In the genomic region with DNA sequence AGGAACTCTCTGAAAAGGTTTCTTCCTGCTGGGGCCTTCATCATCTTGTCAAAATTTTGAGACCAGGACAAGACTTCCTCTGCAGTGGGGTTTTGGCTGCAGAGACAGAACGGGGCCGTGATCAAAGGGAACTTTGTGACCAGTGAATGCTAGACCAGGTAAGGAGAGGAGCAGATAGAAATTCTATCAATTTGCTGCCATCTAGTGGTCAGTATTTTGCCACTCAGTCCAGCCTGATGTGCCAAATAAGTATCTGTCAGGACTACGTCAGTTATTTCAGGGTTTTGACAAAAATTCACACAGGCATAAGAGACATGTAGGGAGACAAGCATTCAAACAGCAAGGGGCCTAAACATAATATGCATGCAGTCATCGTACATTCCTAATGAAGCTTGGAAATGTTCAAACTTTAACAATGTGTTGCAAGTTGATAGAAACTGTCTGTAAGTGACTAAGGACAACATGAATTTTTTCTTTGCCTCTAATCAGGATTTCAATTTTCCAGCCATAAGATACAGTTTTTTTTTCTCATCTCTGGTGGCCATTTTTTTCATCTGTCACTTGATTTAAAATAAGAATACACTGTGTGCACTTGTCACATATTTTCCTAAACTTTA, we compare ENCODE assay signal across 9 cellular contexts. TPM values are rescaled to one million over a fixed set of nuclear protein-coding genes. Genes with fewer than 3 reads are reported as not detected.
DNase-seq lines count a peak whose midpoint lies in the region; ATAC-seq, FAIRE-seq and TF ChIP-seq lines count a peak whose summit lies in the region.
"Had no signal": no experiment of that assay in that cellular context is flagged by ENCODE, and none has a peak within 500 bp of the region (broad histone marks: within the 10 kb centered on the region; RNA-seq: fewer than 3 reads in every experiment).

No MANE protein-coding gene starts in this region.

- H3K36me3 ChIP-seq in fibroblast of lung (ENCODE audit: control insufficient read depth, insufficient read depth, low read length): no peaks in the 10 kb centered on the region

- no peak overlapping the region for H3K27ac Mint-ChIP-seq in nephron
- H3K27ac Mint-ChIP-seq: dendritic cell treated with granulocyte-macrophage colony-stimulating factor and Interleukin-4, amounts not matched to agents 40 ng/mL and 50 ng/mL, for 4 days had no signal

- H3K4me3 Mint-ChIP-seq in nephron: no peak overlapping the region
- H3K4me3 Mint-ChIP-seq: dendritic cell treated with granulocyte-macrophage colony-stimulating factor and Interleukin-4, amounts not matched to agents 40 ng/mL and 50 ng/mL, for 4 days had no signal

- no peak overlapping the region for H3K27ac ChIP-seq in fibroblast of lung (ENCODE audit: insufficient read depth, low read length)

- no peaks in the 10 kb centered on the region for H3K79me2 ChIP-seq in fibroblast of lung (ENCODE audit: control insufficient read depth, insufficient read depth, low read length)

- no peaks in the 10 kb centered on the region for H3K4me1 ChIP-seq in fibroblast of lung (ENCODE audit: control insufficient read depth, extremely low read depth, insufficient read depth, low read length)

- no peak overlapping the region for H3K9ac ChIP-seq in fibroblast of lung (ENCODE audit: insufficient read depth, low read length)

- no peak overlapping the region for H3K4me3 ChIP-seq in fibroblast of lung (replicated peaks in 1 of 4; ENCODE audit: control extremely low read depth in 1 of 4, insufficient read depth in 1 of 4, low read depth in 3 of 4, low read length in 4 of 4)

- H4K20me1 ChIP-seq in fibroblast of lung (ENCODE audit: control insufficient read depth, extremely low read depth, insufficient read depth, low read length): no peaks in the 10 kb centered on the region

- H3K4me1 Mint-ChIP-seq in nephron: no peaks in the 10 kb centered on the region

- H3K9me3 Mint-ChIP-seq in nephron: no peaks in the 10 kb centered on the region
- H3K9me3 Mint-ChIP-seq: dendritic cell treated with granulocyte-macrophage colony-stimulating factor and Interleukin-4, amounts not matched to agents 40 ng/mL and 50 ng/mL, for 4 days had no signal

- H3K9me3 ChIP-seq in fibroblast of lung (ENCODE audit: control insufficient read depth, insufficient read depth, low read depth, low read length): no peaks in the 10 kb centered on the region

- H3K4me2 ChIP-seq in fibroblast of lung (ENCODE audit: extremely low read depth, insufficient read depth, low read length): no peak overlapping the region

- FAIRE-seq in G401.6 (lab: Jason Lieb, UNC): peak; percentile 90

- H3K27me3 ChIP-seq in fibroblast of lung (ENCODE audit: control insufficient read depth, insufficient read depth, low read length): no peaks in the 10 kb centered on the region

- DNase-seq in NCI-H82 (lab: John Stamatoyannopoulos, UW): peak; percentile 83
- DNase-seq in activated CD8-positive, alpha-beta memory T cell treated with anti-CD3 and anti-CD28 coated beads, Interleukin-2, amount 50 U/mL, for 4 hours: peak; percentile 32
- DNase-seq in fibroblast of lung (ENCODE audit: low read depth in 2 of 2): peak; percentile 38 to 66
- DNase-seq in NCI-H128 (lab: John Stamatoyannopoulos, UW; ENCODE audit: unreplicated experiment): no peak

- no peaks in the 10 kb centered on the region for H3K27me3 Mint-ChIP-seq in nephron (ENCODE audit: low read depth)

- peak; percentile 99 for ATAC-seq in GM21381 (IDR thresholded peaks at IDR 0.05; ENCODE audit: unreplicated experiment)
- ATAC-seq in HG03520 (IDR thresholded peaks at IDR 0.05; ENCODE audit: unreplicated experiment): peak; percentile 99

- TF ChIP-seq CTCF in fibroblast of lung (conservative IDR thresholded peaks at IDR 0.05 in 1 of 2, IDR thresholded peaks at IDR 0.05 in 1 of 2; ENCODE audit: low read depth in 1 of 2, low read length in 2 of 2) (peak; percentile 75 to 78), nephron (IDR thresholded peaks at IDR 0.05; ENCODE audit: unreplicated experiment in 3 of 3) (peak; percentile 66 to 75 (median 74))

- no peaks in the 10 kb centered on the region for H3K36me3 Mint-ChIP-seq in nephron (ENCODE audit: low read depth)

- no peak overlapping the region for H2AFZ ChIP-seq in fibroblast of lung (ENCODE audit: low read length)

RNA-seq across cellular contexts. Expression of a gene that starts 22.0 kb away (rescaled TPM):
- total RNA-seq in fibroblast of lung: 13.4 and 15.7 TPM in 2 replicates
- 17.8 and 20.0 TPM in 2 replicates for polyA plus RNA-seq in fibroblast of lung
- 14.2 and 17.5 TPM in 2 replicates for polyA plus RNA-seq in fibroblast of lung (2012)
- 0.37 and 0.47 TPM in 2 replicates for polyA minus RNA-seq in fibroblast of lung (ENCODE audit: low replicate concordance)

RNA-seq across cellular contexts. Expression of a gene that starts 41.7 kb away (rescaled TPM):
- 6.9 and 8.4 TPM in 2 replicates for total RNA-seq in fibroblast of lung
- 11.7 and 26.1 TPM in 2 replicates for polyA plus RNA-seq in fibroblast of lung
- polyA plus RNA-seq in fibroblast of lung (2012): 7.9 and 16.8 TPM in 2 replicates
- polyA minus RNA-seq in fibroblast of lung (ENCODE audit: low replicate concordance): 0.12 and 1.0 TPM in 2 replicates
